Comparison of ENCODE assay signal across 17 cellular contexts in the genomic region with DNA sequence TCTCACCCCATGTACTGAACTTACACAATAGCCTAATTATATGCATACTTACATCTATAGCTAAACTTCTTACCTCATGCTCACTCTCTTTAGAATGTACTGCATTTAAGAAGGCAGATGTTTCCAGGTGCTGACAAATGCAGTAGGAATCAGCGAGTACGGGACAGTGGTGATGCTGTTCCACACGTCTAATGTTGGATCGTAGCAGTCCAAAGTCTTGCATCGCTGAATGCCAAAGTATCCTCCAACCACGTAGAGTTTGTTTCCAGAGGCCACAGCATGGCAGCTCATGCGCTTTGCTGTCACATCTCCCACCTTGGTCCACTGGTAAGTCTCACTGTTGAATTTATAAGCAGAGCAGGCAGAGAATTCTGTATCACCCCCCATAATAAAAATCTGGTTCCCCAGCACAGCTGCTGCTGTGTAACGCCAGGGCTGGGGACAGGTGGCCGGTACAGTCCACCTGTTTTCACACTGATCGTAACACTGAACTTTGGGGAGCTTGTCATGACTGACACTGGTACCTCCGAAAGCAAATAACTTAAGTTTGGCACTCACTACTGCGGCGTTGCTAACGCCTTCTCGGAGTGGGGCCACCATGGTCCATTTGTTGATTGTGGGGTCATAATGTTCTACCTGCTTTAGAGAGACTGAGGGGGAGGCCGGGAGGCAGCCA. TPM values are rescaled to one million over a fixed set of nuclear protein-coding genes. Genes with fewer than 3 reads are reported as not detected.
A peak's percentile ranks its signal among the peaks of the same experiment; 100 is the strongest.
DNase-seq lines count a peak whose midpoint lies in the region; ATAC-seq, FAIRE-seq and TF ChIP-seq lines count a peak whose summit lies in the region.
"Had no signal": no experiment of that assay in that cellular context is flagged by ENCODE, and none has a peak within 500 bp of the region (broad histone marks: within the 10 kb centered on the region; RNA-seq: fewer than 3 reads in every experiment).

No MANE protein-coding gene starts in this region.

- H2AFZ ChIP-seq in Loucy (ENCODE audit: low read length) (no peak overlapping the region), GM12878 (ENCODE audit: control insufficient read depth, low read depth, low read length) (no peak overlapping the region)
- H2AFZ ChIP-seq: GM23248 had no signal

- no peaks in the 10 kb centered on the region for H3K27me3 Mint-ChIP-seq in nephron (ENCODE audit: low read depth)
- H3K27me3 Mint-ChIP-seq: B cell had no signal

- RAD21 ChIA-PET in GM12878 (lab: Charles Lee; ENCODE audit: unreplicated experiment), result interaction anchor here (0.6 to 2.1 kb wide), 4 partner anchors 14 to 241 kb away, joined by 3 to 6 read pairs (median 4); no protein-coding TSS in a partner anchor

- no peak for TF ChIP-seq EP300 in GM12878 (IDR thresholded peaks at IDR 0.05; ENCODE audit: borderline replicate concordance in 1 of 2, control insufficient read depth in 1 of 2, low read depth in 2 of 2, low read length in 2 of 2)

- peaks cover 90% of the 10 kb centered on the region for H3K79me2 ChIP-seq in Loucy (ENCODE audit: insufficient read depth, low read length)
- peaks cover 57% of the 10 kb centered on the region for H3K79me2 ChIP-seq in GM12878 (ENCODE audit: control insufficient read depth, insufficient read depth, low read length)

- peak overlapping the region in 2 of 3 experiments; percentile 54 to 71 for H3K27ac Mint-ChIP-seq in nephron
- H3K27ac Mint-ChIP-seq: B cell; CD4-positive, alpha-beta T cell had no signal

- intact Hi-C loops in GM12878 (cut with micrococcal nuclease; ENCODE audit: unreplicated experiment), result loop anchor here (10.0 kb wide), 1 partner anchor 950 kb away; no protein-coding TSS in a partner anchor

- no peak for FAIRE-seq in GM12878 (lab: Jason Lieb, UNC)
- FAIRE-seq: HTR-8/SVneo had no signal

- peaks cover 81% of the 10 kb centered on the region for H3K36me3 Mint-ChIP-seq in nephron (ENCODE audit: low read depth)

- H3K9me3 ChIP-seq in Loucy (ENCODE audit: insufficient read depth, low read depth, low read length), result no peaks in the 10 kb centered on the region
- no peaks in the 10 kb centered on the region for H3K9me3 ChIP-seq in GM12878 (replicated peaks; ENCODE audit: control insufficient read depth, insufficient read depth, low read length)

- H3K9ac ChIP-seq in Loucy (ENCODE audit: low read depth, low read length, poor library complexity, severe bottlenecking) (no peak overlapping the region), GM12878 (ENCODE audit: control insufficient read depth, insufficient read depth, low read length) (no peak overlapping the region)
- H3K9ac ChIP-seq: GM23248 had no signal

- no peaks in the 10 kb centered on the region for H3K27me3 ChIP-seq in Loucy (ENCODE audit: insufficient read depth, low read length, poor library complexity, severe bottlenecking)
- no peaks in the 10 kb centered on the region for H3K27me3 ChIP-seq in GM12878 (replicated peaks in 1 of 2; ENCODE audit: control insufficient read depth in 2 of 2, insufficient read depth in 2 of 2, low read length in 1 of 2)

- SMC1A ChIA-PET in GM12878 (lab: Charles Lee; ENCODE audit: uncharacterized antibody, unreplicated experiment), result interaction anchor here (1.0 to 5.9 kb wide), 10 partner anchors 6 to 736 kb away, joined by 3 to 51 read pairs (median 6); partner anchors contain the start of gene ENC1

- 97% methylated on average over 16 of the region's 16 CpGs for WGBS in GM12878 (ENCODE audit: insufficient coverage, insufficient replicate concordance, low lambda C conversion rate, missing lambda C conversion rate)

- TF ChIP-seq CTCF in Loucy (conservative IDR thresholded peaks at IDR 0.05; ENCODE audit: low read length) (no peak), GM12878 (IDR thresholded peaks at IDR 0.05 in 2 of 3, conservative IDR thresholded peaks at IDR 0.05 in 1 of 3; ENCODE audit: control insufficient read depth in 2 of 3, extremely low read depth in 1 of 3, insufficient read depth in 1 of 3, low read depth in 3 of 3, low read length in 3 of 3) (no peak), nephron (IDR thresholded peaks at IDR 0.05; ENCODE audit: unreplicated experiment in 3 of 3) (no peak)

- in situ Hi-C loops in GM12878 (cut with MboI), result loop anchor here (5.0 kb wide), 1 partner anchor 142 kb away; no protein-coding TSS in a partner anchor

- no peak overlapping the region for H3K27ac ChIP-seq in GM12878 (ENCODE audit: control insufficient read depth, insufficient read depth)
- H3K27ac ChIP-seq: GM23248 had no signal

- no peak for TF ChIP-seq POLR2A in GM12878 (IDR thresholded peaks at IDR 0.05; ENCODE audit: low read depth, low read length)

- DNase-seq in GM12878 (ENCODE audit: low read depth, low spot score) (no peak), NCI-H1048 (lab: John Stamatoyannopoulos, UW) (no peak)
- no peak for DNase-seq in stimulated activated CD4-positive, alpha-beta T cell treated with anti-CD3 and anti-CD28 coated beads, Interleukin-4, amount 100 ng/mL, for 1 hour
- no peak for DNase-seq in stimulated activated naive CD4-positive, alpha-beta T cell (lab: John Stamatoyannopoulos, UW)
- DNase-seq: CD4-positive, alpha-beta T cell; GM23248; HCEC 1CT; NCI-H1436 treated with DMSO at 0.1 percent for 48 hours; NCI-H2029 treated with DMSO at 0.1 percent for 48 hours; NCI-H2171 treated with DMSO at 0.1 percent for 48 hours; NCI-H446 treated with DMSO at 0.1 percent for 48 hours; NK-92 treated with Interleukin-12 subunit alpha and Interleukin-12 subunit beta, amount 100 ng/mL, for 24 hours had no signal

- H3F3A ChIP-seq in Loucy (ENCODE audit: low read depth), result no peaks in the 10 kb centered on the region

- peaks cover 41% of the 10 kb centered on the region; the same call in 1 of the 2 replicates for H3K36me3 ChIP-seq in Loucy (ENCODE audit: insufficient read depth, low read length)
- H3K36me3 ChIP-seq in GM12878 (ENCODE audit: control insufficient read depth in 2 of 2, insufficient read depth in 2 of 2, low read length in 1 of 2), result peaks cover 14 to 19% of the 10 kb centered on the region in 2 experiments

- CTCF ChIA-PET in GM12878 (lab: Yijun Ruan, JAX), result interaction anchor here (0.8 to 6.0 kb wide), 6 partner anchors 7 to 733 kb away, joined by 3 to 38 read pairs (median 4); partner anchors contain the start of gene ENC1

- ATAC-seq in GM12878, result no peak
- no peak for ATAC-seq in GM18520 (IDR thresholded peaks at IDR 0.05; ENCODE audit: unreplicated experiment)

- peaks cover 19% of the 10 kb centered on the region for H4K20me1 ChIP-seq in Loucy (ENCODE audit: insufficient read depth, low read length, poor library complexity, severe bottlenecking)
- H4K20me1 ChIP-seq in GM12878 (ENCODE audit: control insufficient read depth, insufficient read depth), result no peaks in the 10 kb centered on the region

- peaks cover 44% of the 10 kb centered on the region for H3K4me1 ChIP-seq in Loucy (ENCODE audit: insufficient read depth, low read length, poor library complexity, severe bottlenecking)
- peaks cover 39% of the 10 kb centered on the region for H3K4me1 ChIP-seq in GM12878 (ENCODE audit: control insufficient read depth, insufficient read depth, low read length)

- POLR2A ChIA-PET in GM12878 (lab: Charles Lee), result interaction anchor here (0.5 to 3.8 kb wide), 2 partner anchors 144 to 491 kb away, joined by 3 to 16 read pairs; no protein-coding TSS in a partner anchor

- H3K4me2 ChIP-seq in Loucy (ENCODE audit: low read depth, low read length, poor library complexity, severe bottlenecking), result peak overlapping the region; percentile 35
- H3K4me2 ChIP-seq in GM12878 (ENCODE audit: control insufficient read depth, insufficient read depth), result 0 out of 2 replicates have a peak overlapping the region, but pooled peaks have one; percentile 7

- no peaks in the 10 kb centered on the region for H3K9me2 ChIP-seq in Loucy (replicated peaks; ENCODE audit: low read depth, low read length)

- H3K4me1 Mint-ChIP-seq in nephron, result peaks cover 89% of the 10 kb centered on the region

- TF ChIP-seq RAD21 in GM12878 (IDR thresholded peaks at IDR 0.05; ENCODE audit: insufficient read depth, low read depth, low read length), result no peak

- no TSS peak for BruUV-seq in GM12878 (replicated peaks; lab: Mats Ljungman, UMichigan)

- H3K4me3 Mint-ChIP-seq in nephron, result peak overlapping the region; percentile 9 to 78 (median 56)
- H3K4me3 Mint-ChIP-seq: B cell; CD4-positive, alpha-beta T cell had no signal

- H3K9me3 Mint-ChIP-seq in nephron, result no peaks in the 10 kb centered on the region
- H3K9me3 Mint-ChIP-seq: CD4-positive, alpha-beta T cell had no signal

- no peak overlapping the region for H3K4me3 ChIP-seq in Loucy (ENCODE audit: low read length, poor library complexity, severe bottlenecking)
- H3K4me3 ChIP-seq in GM12878, result no peak overlapping the region
- H3K4me3 ChIP-seq: GM23248 had no signal

RNA-seq across cellular contexts. Expression of gene ENC1, which starts 5.8 kb away (rescaled TPM):
- total RNA-seq in GM12878 (2013; cell fraction: nucleolus; rRNA removed), result 137 and 148 TPM in 2 replicates
- total RNA-seq in GM12878 (2014; rRNA removed) (46.9 and 55.5 TPM in 2 replicates), GM12878 (2014; rRNA removed; fragmentation: Illumina TruSeq; extraction: Trizol) (23.2 and 24.6 TPM in 2 replicates), GM12878 (2021) (46.8 and 53.5 TPM in 2 replicates)
- polyA plus RNA-seq in GM12878 (2011; ENCODE audit: low read depth), result 7.3 TPM
- polyA plus RNA-seq in GM12878 (2011; rRNA removed) (53.6 and 54.7 TPM in 2 replicates), GM12878 (2014; fragmentation: Illumina TruSeq; extraction: Trizol) (31.7 and 33.6 TPM in 2 replicates), GM12878 (2014; fragmentation: Nextera tagmentation; extraction: Ambion mirVana) (1 to 10 TPM; 8.2 to 8.5 TPM), GM12878 (2014; rRNA removed) (27.8 and 46.8 TPM in 2 replicates), GM12878 (2016; fragmentation: Nextera tagmentation; extraction: Ambion mirVana) (10 to 100 TPM; 32.4 to 36.3 TPM)
- 46.0 and 61.7 TPM in 2 replicates for polyA plus RNA-seq in GM12878 (2011; cell fraction: cytosol; rRNA removed)
- 81.6 and 87.0 TPM in 2 replicates for polyA plus RNA-seq in GM12878 (2011; cell fraction: nucleus; rRNA removed)
- polyA plus RNA-seq in GM12878 (2012), result 9.2 and 11.5 TPM in 2 replicates
- 102 and 112 TPM in 2 replicates for polyA minus RNA-seq in GM12878 (2011; rRNA and poly(A)+ RNA removed)
- 29.0 and 29.4 TPM in 2 replicates for polyA minus RNA-seq in GM12878 (2011; cell fraction: cytosol; rRNA and poly(A)+ RNA removed)
- polyA minus RNA-seq in GM12878 (2011; cell fraction: nucleus; rRNA and poly(A)+ RNA removed), result 127 and 189 TPM in 2 replicates

RNA-seq across cellular contexts. Expression of gene HEXB, which starts 50.3 kb away (rescaled TPM):
- total RNA-seq in GM12878 (2013; cell fraction: nucleolus; rRNA removed), result 65.8 and 82.6 TPM in 2 replicates
- total RNA-seq in GM12878 (2014; rRNA removed) (36.9 and 50.1 TPM in 2 replicates), GM12878 (2014; rRNA removed; fragmentation: Illumina TruSeq; extraction: Trizol) (56.8 and 56.9 TPM in 2 replicates), GM12878 (2021) (37.3 and 43.6 TPM in 2 replicates)
- polyA plus RNA-seq in GM12878 (2011; ENCODE audit: low read depth), result 25.0 TPM
- polyA plus RNA-seq in GM12878 (2011; rRNA removed) (76.0 and 109 TPM in 2 replicates), GM12878 (2014; fragmentation: Illumina TruSeq; extraction: Trizol) (40.0 and 46.3 TPM in 2 replicates), GM12878 (2014; fragmentation: Nextera tagmentation; extraction: Ambion mirVana) (10 to 100 TPM; 13.5 to 43.4 TPM), GM12878 (2014; rRNA removed) (41.8 and 47.1 TPM in 2 replicates), GM12878 (2016; fragmentation: Nextera tagmentation; extraction: Ambion mirVana) (10 to 100 TPM; 44.7 to 46.6 TPM)
- polyA plus RNA-seq in GM12878 (2011; cell fraction: cytosol; rRNA removed), result 31.1 and 32.1 TPM in 2 replicates
- polyA plus RNA-seq in GM12878 (2011; cell fraction: nucleus; rRNA removed), result 25.6 and 30.5 TPM in 2 replicates
- 37.1 and 40.9 TPM in 2 replicates for polyA plus RNA-seq in GM12878 (2012)
- 36.9 and 46.0 TPM in 2 replicates for polyA minus RNA-seq in GM12878 (2011; rRNA and poly(A)+ RNA removed)
- polyA minus RNA-seq in GM12878 (2011; cell fraction: cytosol; rRNA and poly(A)+ RNA removed), result 17.5 and 19.4 TPM in 2 replicates
- polyA minus RNA-seq in GM12878 (2011; cell fraction: nucleus; rRNA and poly(A)+ RNA removed), result 19.7 and 35.3 TPM in 2 replicates
